Comparison of ENCODE assay signal across 10 cellular contexts in genomic region chr17:32161506-32162365, GRCh38. TPM values are rescaled to one million over a fixed set of nuclear protein-coding genes. Genes with fewer than 3 reads are reported as not detected.
DNase-seq lines count a peak whose midpoint lies in the region; ATAC-seq, FAIRE-seq and TF ChIP-seq lines count a peak whose summit lies in the region.
"Had no signal": no experiment of that assay in that cellular context is flagged by ENCODE, and none has a peak within 500 bp of the region (broad histone marks: within the 10 kb centered on the region; RNA-seq: fewer than 3 reads in every experiment).

No MANE protein-coding gene starts in this region.

- H4K20me1 ChIP-seq in smooth muscle cell (ENCODE audit: low read depth) = peaks cover 38% of the 10 kb centered on the region

- H3F3A ChIP-seq in smooth muscle cell (ENCODE audit: low read depth) = peaks cover 12% of the 10 kb centered on the region

- DNase-seq in H54 (ENCODE audit: insufficient read length, low spot score) = peak; percentile 58
- DNase-seq in SJCRH30 = peak; percentile 44 to 52
- peak; percentile 43 for DNase-seq in fibroblast of gingiva (ENCODE audit: low read depth)
- DNase-seq in smooth muscle cell (lab: John Stamatoyannopoulos, UW; ENCODE audit: unreplicated experiment) = no peak
- no peak for DNase-seq in stimulated activated CD4-positive, alpha-beta T cell treated with anti-CD3 and anti-CD28 coated beads, Interleukin-12 subunit alpha, Interleukin-12 subunit beta, amount 100 ng/mL, for 4 hours
- DNase-seq in NCI-H1694 treated with DMSO at 0.1 percent for 48 hours (lab: John Stamatoyannopoulos, UW) = no peak
- DNase-seq: activated CD4-positive, alpha-beta T cell treated with anti-CD3 and anti-CD28 coated beads, Interleukin-2, amount 50 U/mL, for 1 hour had no signal

- H3K9ac ChIP-seq in smooth muscle cell (ENCODE audit: low read depth) = no peak overlapping the region

- H3K4me2 ChIP-seq in smooth muscle cell = peak overlapping the region; percentile 72

- TF ChIP-seq CTCF in smooth muscle cell (IDR thresholded peaks at IDR 0.05; ENCODE audit: borderline replicate concordance, insufficient read depth, poor library complexity, severe bottlenecking) = no peak

- TF ChIP-seq POLR2A in H54 (IDR thresholded peaks at IDR 0.05; ENCODE audit: low read depth, low read length) = no peak

- WGBS in smooth muscle cell (ENCODE audit: low lambda C conversion rate) = 48% methylated on average over 6 of the region's 6 CpGs

- no peak overlapping the region for H3K4me3 ChIP-seq in SJCRH30
- no peak overlapping the region for H3K4me3 ChIP-seq in smooth muscle cell
- H3K4me3 ChIP-seq: suprapubic skin had no signal

- peak; percentile 27 for FAIRE-seq in H54 (lab: Jason Lieb, UNC)
- FAIRE-seq: islet of Langerhans had no signal

- H3K9me3 ChIP-seq in SJCRH30 (replicated peaks) (peaks cover under 1% of the 10 kb centered on the region), smooth muscle cell (replicated peaks; ENCODE audit: low read depth) (no peaks in the 10 kb centered on the region)

- H3K4me1 ChIP-seq in SJCRH30 (no peaks in the 10 kb centered on the region), smooth muscle cell (ENCODE audit: low read depth) (no peaks in the 10 kb centered on the region)

- no peak for ATAC-seq in HG03457 (IDR thresholded peaks at IDR 0.05; ENCODE audit: unreplicated experiment)

- H3K79me2 ChIP-seq in smooth muscle cell (ENCODE audit: low read depth) = peaks cover 16% of the 10 kb centered on the region

- H3K36me3 ChIP-seq in SJCRH30 = peaks cover 6% of the 10 kb centered on the region; the same call in 1 of the 2 replicates
- H3K36me3 ChIP-seq in smooth muscle cell (ENCODE audit: low read depth) = peaks cover 4% of the 10 kb centered on the region

- H3K27me3 ChIP-seq in SJCRH30 (no peaks in the 10 kb centered on the region), smooth muscle cell (ENCODE audit: low read depth) (no peaks in the 10 kb centered on the region)
- H3K27me3 ChIP-seq: suprapubic skin had no signal

- H2AFZ ChIP-seq in smooth muscle cell (ENCODE audit: low read depth) = no peak overlapping the region

- H3K27ac ChIP-seq in SJCRH30 (peak overlapping the region; percentile 28), smooth muscle cell (ENCODE audit: low read depth) (peak overlapping the region; percentile 84)
- H3K27ac ChIP-seq: suprapubic skin had no signal

RNA-seq across cellular contexts. Expression of gene RHOT1, which starts 19.4 kb away (rescaled TPM):
- total RNA-seq in SJCRH30 (2014; rRNA removed; shearing (Covaris generic)) = 48.9 and 49.2 TPM in 2 replicates
- total RNA-seq in smooth muscle cell = 28.7 and 34.1 TPM in 2 replicates
- polyA plus RNA-seq in smooth muscle cell = 21.6 and 23.6 TPM in 2 replicates

Comparison
In these comparisons a context has a peak if more than half of its experiments do, and no peak if none do; other contexts are left out.
1. DNase-seq: peak in H54 (single experiment), SJCRH30 (2 of 2) and fibroblast of gingiva (single experiment); none in smooth muscle cell (single experiment), stimulated activated CD4-positive, alpha-beta T cell treated with anti-CD3 and anti-CD28 coated beads, Interleukin-12 subunit alpha, Interleukin-12 subunit beta, amount 100 ng/mL, for 4 hours (single experiment) and NCI-H1694 treated with DMSO at 0.1 percent for 48 hours (single experiment).